Comparison of ENCODE assay signal across 15 cellular contexts in genomic region chr9:4559238-4560182, GRCh38.
A peak's percentile ranks its signal among the peaks of the same experiment; 100 is the strongest.
DNase-seq lines count a peak whose midpoint lies in the region; ATAC-seq lines count a peak whose summit lies in the region.
"Had no signal": no experiment of that assay in that cellular context is flagged by ENCODE, and none has a peak within 500 bp of the region (broad histone marks: within the 10 kb centered on the region; RNA-seq: fewer than 3 reads in every experiment).

No MANE protein-coding gene starts in this region.

- intact Hi-C loops in sciatic nerve (cut with DNase I) (no loop called here), Right ventricle myocardium inferior (cut with DNase I) (no loop called here)

- no peaks in the 10 kb centered on the region for H3K27me3 ChIP-seq in muscle layer of colon (ENCODE audit: control insufficient read depth in 1 of 2, insufficient read depth in 2 of 2, low read length in 2 of 2)
- H3K27me3 ChIP-seq: tibial nerve had no signal

- H3K36me3 ChIP-seq in muscle layer of colon (ENCODE audit: insufficient read depth, low read length): no peaks in the 10 kb centered on the region
- H3K36me3 ChIP-seq: tibial nerve had no signal

- H3K27ac ChIP-seq in muscle layer of colon (ENCODE audit: low read depth, low read length): peak overlapping the region; percentile 49
- H3K27ac ChIP-seq: SK-N-MC, tibial nerve had no signal

- no peaks in the 10 kb centered on the region for H3K9me3 ChIP-seq in muscle layer of colon (ENCODE audit: low read length)
- H3K9me3 ChIP-seq: tibial nerve had no signal

- no peak overlapping the region for H3K4me3 ChIP-seq in muscle layer of colon (ENCODE audit: low read depth in 1 of 2, low read length in 2 of 2)
- H3K4me3 ChIP-seq: SK-N-MC, tibial nerve had no signal

- DNase-seq in sciatic nerve (ENCODE audit: low spot score) (no peak), AG08395 (ENCODE audit: low spot score) (no peak), Right ventricle myocardium inferior (ENCODE audit: missing footprints) (no peak), NCI-H187 treated with DMSO at 0.1 percent for 48 hours (lab: John Stamatoyannopoulos, UW) (no peak)
- DNase-seq: activated CD4-positive, alpha-beta T cell treated with anti-CD3 and anti-CD28 coated beads for 48 hours; activated naive CD4-positive, alpha-beta T cell treated with anti-CD3 and anti-CD28 coated beads for 36 hours; left cardiac atrium; NCI-H510A; stimulated activated CD4-positive, alpha-beta T cell treated with anti-CD3 and anti-CD28 coated beads, Interleukin-4, amount 100 ng/mL, for 4 hours had no signal

- ATAC-seq in GM18870 (IDR thresholded peaks at IDR 0.05; ENCODE audit: unreplicated experiment) (peak; percentile 71), GM21529 (IDR thresholded peaks at IDR 0.05; ENCODE audit: unreplicated experiment) (peak; percentile 86), HG03108 (IDR thresholded peaks at IDR 0.05; ENCODE audit: unreplicated experiment) (peak; percentile 60), sciatic nerve (no peak), Right ventricle myocardium inferior (no peak)

- peaks cover 33% of the 10 kb centered on the region for H3K4me1 ChIP-seq in muscle layer of colon (ENCODE audit: insufficient read depth, low read length)

- H3K9ac ChIP-seq in muscle layer of colon (ENCODE audit: low read length): no peak overlapping the region

Comparison
In these comparisons a context has a peak if more than half of its experiments do, and no peak if none do; other contexts are left out.
1. ATAC-seq: peak in GM18870 (single experiment), GM21529 (single experiment) and HG03108 (single experiment); none in sciatic nerve (single experiment) and Right ventricle myocardium inferior (single experiment).